Comparison of ENCODE assay signal across 26 cellular contexts in the genomic region with DNA sequence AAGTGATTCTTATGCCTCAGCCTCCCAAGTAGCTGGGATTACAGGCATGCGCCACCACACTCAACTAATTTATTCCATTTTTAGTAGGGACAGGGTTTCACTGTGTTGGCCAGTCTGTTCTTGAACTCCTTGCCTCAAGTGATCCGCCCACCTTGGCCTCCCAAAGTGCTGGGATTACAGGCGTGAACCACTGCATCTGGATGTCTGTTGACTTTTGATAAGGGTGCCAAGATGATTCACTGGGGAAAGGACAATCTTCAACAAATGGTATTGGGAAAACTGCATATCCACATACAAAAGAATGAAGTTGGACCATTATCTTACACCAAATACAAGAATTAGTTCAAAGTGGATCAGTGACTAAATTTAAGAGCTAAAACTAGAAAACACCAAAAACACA.
"Had no signal": no experiment of that assay in that cellular context is flagged by ENCODE, and none has a peak within 500 bp of the region (broad histone marks: within the 10 kb centered on the region; RNA-seq: fewer than 3 reads in every experiment).

No MANE protein-coding gene starts in this region.

- H3K4me3 ChIP-seq: colonic mucosa, lung, mucosa of descending colon, right lobe of liver, thoracic aorta, tibial nerve, upper lobe of left lung had no signal

- H3K36me3 ChIP-seq: colonic mucosa had no signal

- H2AFZ ChIP-seq: parathyroid adenoma had no signal

- DNase-seq: colonic mucosa; effector CD8-positive, alpha-beta T cell; foreskin keratinocyte; hypothalamus; immature natural killer cell; mucosa of descending colon; naive B cell; right lobe of liver; small intestine; stimulated activated CD4-positive, alpha-beta T cell treated with anti-CD3 and anti-CD28 coated beads, Interleukin-15, amount 100 ng/mL, for 24 hours; stimulated activated CD4-positive, alpha-beta T cell treated with anti-CD3 and anti-CD28 coated beads, Interleukin-2, amount 100 ng/mL, for 48 hours; stimulated activated naive B cell treated with anti-CD40 and anti-IgM and Interleukin-4, amounts not matched to agents 10 μg/mL and 1 μg/mL and 100 μg/mL, for 72 hours; upper lobe of left lung had no signal

- H3K4me3 Mint-ChIP-seq: dendritic cell treated with granulocyte-macrophage colony-stimulating factor and Interleukin-4, amounts not matched to agents 40 ng/mL and 50 ng/mL, for 4 days; immature natural killer cell; memory B cell; mesothelial cell of epicardium; naive B cell; natural killer cell treated with Interleukin-12 subunit alpha and Interleukin-12 subunit beta and Interleukin-15 and Interleukin-18, amount 100 ng/mL, for 72 hours; neural crest cell; stimulated activated naive B cell treated with anti-CD40 and anti-IgM and Interleukin-4, amounts not matched to agents 10 μg/mL and 1 μg/mL and 100 μg/mL, for 72 hours; stimulated activated naive CD8-positive, alpha-beta T cell treated with anti-CD3 and anti-CD28 coated beads, Interleukin-15, Interleukin-2, amounts not matched to agents 100 ng/mL and 50 ng/mL, for 24 hours had no signal

- H3K9me3 ChIP-seq: colonic mucosa, right lobe of liver, tibial nerve, upper lobe of left lung had no signal

- H3K27me3 ChIP-seq: colonic mucosa, foreskin keratinocyte, right lobe of liver, tibial nerve, upper lobe of left lung had no signal

- ATAC-seq: foreskin keratinocyte; mucosa of descending colon; natural killer cell treated with Interleukin-12 subunit alpha and Interleukin-12 subunit beta and Interleukin-15 and Interleukin-18, amount 100 ng/mL, for 72 hours; right lobe of liver; stimulated activated naive B cell treated with anti-CD40 and anti-IgM and Interleukin-4, amounts not matched to agents 10 μg/mL and 1 μg/mL and 100 μg/mL, for 72 hours had no signal

- H3K4me1 Mint-ChIP-seq: memory B cell, mesothelial cell of epicardium, naive B cell, neural crest cell had no signal

- H3K27ac ChIP-seq: colonic mucosa, foreskin keratinocyte, parathyroid adenoma, right lobe of liver, thoracic aorta, tibial nerve, upper lobe of left lung had no signal

- H3K27ac Mint-ChIP-seq: dendritic cell treated with granulocyte-macrophage colony-stimulating factor and Interleukin-4, amounts not matched to agents 40 ng/mL and 50 ng/mL, for 4 days; memory B cell; mesothelial cell of epicardium; natural killer cell treated with Interleukin-12 subunit alpha and Interleukin-12 subunit beta and Interleukin-15 and Interleukin-18, amount 100 ng/mL, for 72 hours; progenitor cell of endocrine pancreas; stimulated activated naive B cell treated with anti-CD40 and anti-IgM and Interleukin-4, amounts not matched to agents 10 μg/mL and 1 μg/mL and 100 μg/mL, for 72 hours; stimulated activated naive CD8-positive, alpha-beta T cell treated with anti-CD3 and anti-CD28 coated beads, Interleukin-15, Interleukin-2, amounts not matched to agents 100 ng/mL and 50 ng/mL, for 24 hours had no signal

- H3K9me3 Mint-ChIP-seq: immature natural killer cell; memory B cell; naive B cell; natural killer cell treated with Interleukin-12 subunit alpha and Interleukin-12 subunit beta and Interleukin-15 and Interleukin-18, amount 100 ng/mL, for 72 hours; stimulated activated naive CD8-positive, alpha-beta T cell treated with anti-CD3 and anti-CD28 coated beads, Interleukin-15, Interleukin-2, amounts not matched to agents 100 ng/mL and 50 ng/mL, for 24 hours had no signal

- H3K4me1 ChIP-seq: colonic mucosa, foreskin keratinocyte, parathyroid adenoma, right lobe of liver, tibial nerve, upper lobe of left lung had no signal

- H3K9ac ChIP-seq: parathyroid adenoma had no signal

- FAIRE-seq: keratinocyte, small intestine, urothelium cell line had no signal

- H3K27me3 Mint-ChIP-seq: dendritic cell treated with granulocyte-macrophage colony-stimulating factor and Interleukin-4, amounts not matched to agents 40 ng/mL and 50 ng/mL, for 4 days; memory B cell; naive B cell; natural killer cell treated with Interleukin-12 subunit alpha and Interleukin-12 subunit beta and Interleukin-15 and Interleukin-18, amount 100 ng/mL, for 72 hours; progenitor cell of endocrine pancreas; stimulated activated naive B cell treated with anti-CD40 and anti-IgM and Interleukin-4, amounts not matched to agents 10 μg/mL and 1 μg/mL and 100 μg/mL, for 72 hours; stimulated activated naive CD8-positive, alpha-beta T cell treated with anti-CD3 and anti-CD28 coated beads, Interleukin-15, Interleukin-2, amounts not matched to agents 100 ng/mL and 50 ng/mL, for 24 hours had no signal
